In the genomic region with DNA sequence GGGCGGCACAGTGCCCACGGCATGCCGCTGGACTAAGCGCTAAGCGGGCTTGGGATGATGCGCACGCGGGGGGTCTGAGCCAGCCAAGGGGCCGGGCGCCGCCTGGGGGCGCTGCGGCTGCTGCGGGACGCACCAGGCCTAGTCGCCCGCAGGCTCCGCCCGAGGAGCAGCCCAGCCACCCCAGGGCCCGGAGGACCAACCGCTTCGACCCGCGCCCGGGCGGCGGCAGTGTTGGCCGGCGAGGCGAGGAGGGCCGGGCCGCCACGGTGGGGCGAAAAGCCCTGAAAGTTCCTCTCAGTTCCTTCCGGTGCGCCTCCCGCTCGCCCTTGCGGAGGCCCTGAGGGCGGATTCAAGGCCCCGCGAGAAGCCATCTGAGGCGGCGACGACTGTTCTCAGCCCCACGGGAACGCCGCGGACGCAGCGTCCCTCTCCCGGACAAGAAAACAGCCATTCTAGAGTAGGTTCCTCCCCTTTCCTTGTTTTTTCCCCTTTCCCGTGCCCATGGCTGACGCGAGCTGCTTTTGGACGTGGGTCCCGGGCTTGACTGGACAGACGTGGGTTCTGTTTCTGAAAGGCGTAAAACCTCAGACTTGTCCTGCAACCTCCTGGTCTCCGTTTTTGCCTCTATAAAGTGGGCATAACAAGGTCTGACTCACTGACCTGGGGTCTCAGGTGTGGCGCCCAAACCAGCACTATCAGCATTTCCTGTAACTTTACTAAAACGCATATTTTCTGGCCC, we compare ENCODE assay signal across 8 cellular contexts. TPM values are rescaled to one million over a fixed set of nuclear protein-coding genes. Genes with fewer than 3 reads are reported as not detected.
DNase-seq lines count a peak whose midpoint lies in the region; ATAC-seq, FAIRE-seq and TF ChIP-seq lines count a peak whose summit lies in the region.

A gene with protein sequence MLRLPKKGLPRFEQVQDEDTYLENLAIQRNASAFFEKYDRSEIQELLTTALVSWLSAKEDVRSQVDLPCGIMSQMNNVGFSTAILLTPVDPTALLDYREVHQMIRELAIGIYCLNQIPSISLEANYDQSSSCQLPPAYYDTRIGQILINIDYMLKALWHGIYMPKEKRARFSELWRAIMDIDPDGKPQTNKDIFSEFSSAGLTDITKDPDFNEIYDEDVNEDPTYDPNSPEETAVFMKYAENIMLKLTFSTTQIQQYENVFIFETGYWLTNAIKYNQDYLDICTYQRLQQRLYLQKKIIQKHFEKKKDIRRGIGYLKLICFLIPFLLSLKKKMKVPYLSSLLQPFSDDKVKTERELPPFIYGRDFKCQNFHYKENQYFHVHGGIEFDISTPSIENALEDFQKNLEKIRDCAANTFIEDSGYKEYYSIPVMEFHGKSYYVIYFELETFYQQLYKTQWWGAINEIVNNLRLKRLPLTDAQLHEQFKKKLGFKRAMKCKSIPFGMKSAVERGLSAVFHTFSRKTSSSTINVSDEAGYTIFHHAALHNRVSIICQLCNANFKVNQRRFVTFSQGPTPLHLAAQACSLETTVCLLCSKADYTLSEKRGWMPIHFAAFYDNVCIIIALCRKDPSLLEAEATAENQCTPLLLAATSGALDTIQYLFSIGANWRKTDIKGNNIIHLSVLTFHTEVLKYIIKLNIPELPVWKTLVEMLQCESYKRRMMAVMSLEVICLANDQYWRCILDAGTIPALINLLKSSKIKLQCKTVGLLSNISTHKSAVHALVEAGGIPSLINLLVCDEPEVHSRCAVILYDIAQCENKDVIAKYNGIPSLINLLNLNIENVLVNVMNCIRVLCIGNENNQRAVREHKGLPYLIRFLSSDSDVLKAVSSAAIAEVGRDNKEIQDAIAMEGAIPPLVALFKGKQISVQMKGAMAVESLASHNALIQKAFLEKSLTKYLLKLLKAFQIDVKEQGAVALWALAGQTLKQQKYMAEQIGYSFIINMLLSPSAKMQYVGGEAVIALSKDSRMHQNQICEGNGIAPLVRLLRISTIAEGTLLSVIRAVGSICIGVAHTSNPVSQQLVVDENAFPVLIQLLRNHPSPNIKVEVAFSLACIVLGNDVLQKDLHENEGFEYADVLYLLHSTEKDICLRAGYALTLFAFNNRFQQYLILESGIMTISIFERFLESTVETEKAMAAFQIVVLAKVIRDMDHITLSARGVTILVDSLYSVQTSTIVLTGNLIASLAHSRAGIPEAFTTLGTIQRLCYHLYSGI (N-terminal part only) (plus strand): TSS at position 297 of the 739 bp plus-strand sequence. CDS start 1,821 bp downstream, outside the sequence.

- H3K9me3 Mint-ChIP-seq in T-cell, result peaks cover 0 to 12% (median 7%) of the 10 kb centered on the region in 3 donors

- H3K4me3 Mint-ChIP-seq in T-cell, result peak within 1 kb of the TSS; percentile 91 to 95 (median 93)

- H3K36me3 Mint-ChIP-seq in T-cell, result peaks cover 23% of the 10 kb centered on the region

- intact Hi-C loops in left ventricle myocardium superior (cut with micrococcal nuclease), result no loop called here
- intact Hi-C loops in psoas muscle (cut with DNase I), result loop anchor here in 1 of 2 donors (10.0 kb wide), 1 partner anchor 90 kb away; a partner anchor contains a TSS

- TF ChIP-seq CTCF in D721Med (IDR thresholded peaks at IDR 0.05; ENCODE audit: insufficient read depth, missing control alignments) (peak; percentile 70), psoas muscle (IDR thresholded peaks at IDR 0.05) (peak; percentile 86)

- ATAC-seq in GM21423 (IDR thresholded peaks at IDR 0.05; ENCODE audit: unreplicated experiment) (peak; percentile 98), T-cell (replicated peaks in 1 of 4) (peak; percentile 95 to 97 (median 96)), left ventricle myocardium superior (peak; percentile 99), psoas muscle (peak; percentile 98 to 99 (median 98))

- WGBS in psoas muscle, 3 donors, result 1% methylated on average over 42 to 62 of the region's 62 CpGs

- H3K36me3 ChIP-seq in HUES6 (ENCODE audit: control insufficient read depth, insufficient read depth, low read length) (peaks cover 16% of the 10 kb centered on the region), psoas muscle (ENCODE audit: insufficient read depth in 1 of 2, low read depth in 1 of 2) (peaks cover 0 to 31% of the 10 kb centered on the region in 2 donors)

- H3K27me3 ChIP-seq in HUES6 (ENCODE audit: control insufficient read depth, insufficient read depth, low read length), result no peaks in the 10 kb centered on the region
- H3K27me3 ChIP-seq in psoas muscle (ENCODE audit: insufficient read depth in 3 of 3, low read length in 2 of 3), result no peaks in the 10 kb centered on the region

- POLR2A ChIA-PET in T-cell (lab: Charles Lee), result interaction anchor here (0.5 to 2.4 kb wide), 9 partner anchors 9 to 114 kb away, joined by 3 to 8 read pairs (median 4); a partner anchor contains a TSS

- FAIRE-seq in D721Med (lab: Jason Lieb, UNC), result no peak

- H3K27ac Mint-ChIP-seq in T-cell, result peak within 1 kb of the TSS; percentile 97 to 99

- peak within 1 kb of the TSS; percentile 89 for H3K9ac ChIP-seq in HUES6 (ENCODE audit: low read length)

- peak within 1 kb of the TSS; percentile 70; the same call in 1 of the 2 replicates for H3K27ac ChIP-seq in HUES6 (ENCODE audit: low read depth, low read length)
- H3K27ac ChIP-seq in psoas muscle, result peak within 1 kb of the TSS; percentile 91

- H3K27me3 Mint-ChIP-seq in T-cell, result no peaks in the 10 kb centered on the region

- H3K4me1 ChIP-seq in HUES6 (ENCODE audit: control insufficient read depth, insufficient read depth, low read length) (0 out of 2 replicates have a peak, but pooled peaks cover 3% of the 10 kb centered on the region), psoas muscle (peaks cover 10% of the 10 kb centered on the region)

- DNase-seq in D721Med (ENCODE audit: insufficient read length, low spot score), result peak; percentile 60
- peak; percentile 54 to 86 (median 72) for DNase-seq in T-cell
- peak; percentile 67 for DNase-seq in amniotic stem cell (lab: John Stamatoyannopoulos, UW)
- peak; percentile 96 for DNase-seq in left ventricle myocardium superior
- peak; percentile 92 to 96 for DNase-seq in psoas muscle
- peak; percentile 89 for DNase-seq in ureter (ENCODE audit: low spot score)

- H3K9me3 ChIP-seq in HUES6 (ENCODE audit: control insufficient read depth, insufficient read depth, low read depth, low read length), result no peaks in the 10 kb centered on the region
- peaks cover 6% of the 10 kb centered on the region for H3K9me3 ChIP-seq in psoas muscle

- CTCF ChIA-PET in T-cell (lab: Charles Lee), result interaction anchor here (0.5 to 7.7 kb wide), 23 partner anchors 9 to 107 kb away, joined by 3 to 96 read pairs (median 6); a partner anchor contains a TSS

- H3K4me1 Mint-ChIP-seq in T-cell, result peaks cover 30 to 44% (median 41%) of the 10 kb centered on the region in 3 donors

- H3K4me3 ChIP-seq in HUES6 (ENCODE audit: low read depth, low read length) (peak within 1 kb of the TSS; percentile 91), psoas muscle (peak within 1 kb of the TSS; percentile 84)

RNA-seq across cellular contexts. Expression of the gene that starts here (rescaled TPM):
- total RNA-seq in T-cell (10 to 100 TPM; 12.5 to 14.9 (median 12.9) TPM), left ventricle myocardium superior (8.8 TPM), psoas muscle (1 to 10 TPM; 4.1 to 8.7 (median 6.0) TPM), ureter (18.7 TPM)
- 1 to 10 TPM in 1 of 3 donors, under 1 TPM in 2; 0.72 to 3.6 (median 0.98) TPM for polyA plus RNA-seq in psoas muscle

Comparison
In these comparisons a context has a peak if more than half of its experiments do, and no peak if none do; other contexts are left out.
1. Peak in every context shown above with its lines: DNase-seq, ATAC-seq, H3K4me3 ChIP-seq and H3K27ac ChIP-seq.